ENCODE assay signal across 10 cellular contexts in the genomic region with DNA sequence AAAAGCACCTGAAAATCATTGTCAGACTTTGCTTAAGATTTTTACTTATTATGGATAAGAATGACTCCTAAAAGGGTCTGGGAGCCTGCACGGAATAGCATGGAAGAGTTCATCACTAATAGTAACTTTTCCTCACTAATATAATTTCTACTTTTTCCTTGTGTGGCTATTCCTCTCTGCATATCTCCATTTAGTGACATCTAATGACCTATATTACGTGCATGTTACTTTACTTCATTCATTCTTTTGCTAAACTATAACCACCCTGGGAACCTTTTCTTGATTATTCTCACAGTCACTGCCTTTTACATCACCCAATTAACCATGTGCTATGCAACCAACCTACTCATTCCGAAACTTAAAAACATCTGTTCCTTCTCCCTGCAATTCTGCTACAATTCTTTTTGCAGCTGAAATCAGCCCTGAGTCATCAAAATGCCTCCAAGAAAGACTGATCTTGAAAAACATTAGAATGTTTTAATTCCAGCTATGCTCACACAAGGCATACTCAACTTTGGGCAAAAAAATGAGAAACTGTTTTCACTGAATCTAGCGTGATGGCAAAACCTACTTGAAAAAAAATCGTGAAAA.
DNase-seq lines count a peak whose midpoint lies in the region; ATAC-seq and TF ChIP-seq lines count a peak whose summit lies in the region.
"Had no signal": no experiment of that assay in that cellular context is flagged by ENCODE, and none has a peak within 500 bp of the region (broad histone marks: within the 10 kb centered on the region; RNA-seq: fewer than 3 reads in every experiment).

No MANE protein-coding gene starts in this region.

- 79% methylated on average over 5 of the region's 5 CpGs for WGBS in right cardiac atrium

- no peak overlapping the region for H3K4me3 ChIP-seq in AG10803 (ENCODE audit: low read length)
- H3K4me3 ChIP-seq in BE2C (ENCODE audit: low read depth, low read length): no peak overlapping the region
- no peak overlapping the region for H3K4me3 ChIP-seq in right cardiac atrium (ENCODE audit: low read length)

- intact Hi-C loops in activated T-helper 1 cell treated with anti-CD3 and anti-CD28 coated beads, Interleukin-12 subunit alpha, Interleukin-12 subunit beta, Interleukin-2, Interleukin-4 antibody, amounts not matched to agents 30 ng/mL and 10 ng/mL and 1 ng/mL, durations not matched to agents 14 hours and 24 hours and 36 hours (cut with micrococcal nuclease): no loop called here
- intact Hi-C loops in right cardiac atrium (cut with DNase I): no loop called here

- H3K36me3 Mint-ChIP-seq in activated T-helper 17 cell treated with anti-CD3 and anti-CD28 coated beads, Interleukin-2, amount 50 U/mL, for 72 hours (ENCODE audit: low read depth): no peaks in the 10 kb centered on the region
- no peaks in the 10 kb centered on the region for H3K36me3 Mint-ChIP-seq in activated T-helper 1 cell treated with anti-CD3 and anti-CD28 coated beads, Interleukin-12 subunit alpha, Interleukin-12 subunit beta, Interleukin-2, Interleukin-4 antibody, amounts not matched to agents 30 ng/mL and 10 ng/mL and 1 ng/mL, durations not matched to agents 14 hours and 24 hours and 36 hours (ENCODE audit: low read depth)

- H3K27me3 Mint-ChIP-seq in activated T-helper 17 cell treated with anti-CD3 and anti-CD28 coated beads, Interleukin-2, amount 50 U/mL, for 72 hours: no peaks in the 10 kb centered on the region
- H3K27me3 Mint-ChIP-seq in activated T-helper 1 cell treated with anti-CD3 and anti-CD28 coated beads, Interleukin-12 subunit alpha, Interleukin-12 subunit beta, Interleukin-2, Interleukin-4 antibody, amounts not matched to agents 30 ng/mL and 10 ng/mL and 1 ng/mL, durations not matched to agents 14 hours and 24 hours and 36 hours (ENCODE audit: insufficient read depth): no peaks in the 10 kb centered on the region

- no peaks in the 10 kb centered on the region for H3K4me1 ChIP-seq in BE2C
- H3K4me1 ChIP-seq in right cardiac atrium (ENCODE audit: control insufficient read depth, insufficient read depth, low read length): no peaks in the 10 kb centered on the region

- ATAC-seq in GM19372 (IDR thresholded peaks at IDR 0.05; ENCODE audit: low read depth, unreplicated experiment) (peak; percentile 89), HG03064 (IDR thresholded peaks at IDR 0.05; ENCODE audit: low read depth, unreplicated experiment) (peak; percentile 94), right cardiac atrium (no peak)
- ATAC-seq in activated T-helper 17 cell treated with anti-CD3 and anti-CD28 coated beads, Interleukin-2, amount 50 U/mL, for 72 hours (replicated peaks): peak; percentile 62
- ATAC-seq: activated T-cell treated with anti-CD3 and anti-CD28 coated beads, Interleukin-2, amount 50 U/mL, for 4 hours had no signal

- H3K4me3 Mint-ChIP-seq in activated T-helper 17 cell treated with anti-CD3 and anti-CD28 coated beads, Interleukin-2, amount 50 U/mL, for 72 hours: no peak overlapping the region
- no peak overlapping the region for H3K4me3 Mint-ChIP-seq in activated T-helper 1 cell treated with anti-CD3 and anti-CD28 coated beads, Interleukin-12 subunit alpha, Interleukin-12 subunit beta, Interleukin-2, Interleukin-4 antibody, amounts not matched to agents 30 ng/mL and 10 ng/mL and 1 ng/mL, durations not matched to agents 14 hours and 24 hours and 36 hours
- H3K4me3 Mint-ChIP-seq: activated T-cell treated with anti-CD3 and anti-CD28 coated beads, Interleukin-2, amount 50 U/mL, for 4 hours had no signal

- H3K9me3 ChIP-seq in BE2C (no peaks in the 10 kb centered on the region), right cardiac atrium (ENCODE audit: control insufficient read depth, low read length) (no peaks in the 10 kb centered on the region)

- no peak for TF ChIP-seq CTCF in AG10803 (conservative IDR thresholded peaks at IDR 0.05; ENCODE audit: low read length)
- no peak for TF ChIP-seq CTCF in BE2C (IDR thresholded peaks at IDR 0.05; ENCODE audit: low read depth, low read length)

- DNase-seq in AG10803 (ENCODE audit: low read depth) (peak; percentile 89), amygdala (lab: John Stamatoyannopoulos, UW) (no peak), BE2C (no peak), right cardiac atrium (no peak)
- DNase-seq in activated T-helper 1 cell treated with anti-CD3 and anti-CD28 coated beads, Interleukin-12 subunit alpha, Interleukin-12 subunit beta, Interleukin-2, Interleukin-4 antibody, amounts not matched to agents 30 ng/mL and 10 ng/mL and 1 ng/mL, durations not matched to agents 14 hours and 24 hours and 36 hours (ENCODE audit: low spot score): no peak
- DNase-seq: activated T-cell treated with anti-CD3 and anti-CD28 coated beads, Interleukin-2, amount 50 U/mL, for 4 hours; NCI-H187 treated with DMSO at 0.1 percent for 48 hours had no signal

- no peak overlapping the region for H3K27ac ChIP-seq in right cardiac atrium (ENCODE audit: low read length)

- no peaks in the 10 kb centered on the region for H3K9me3 Mint-ChIP-seq in activated T-helper 17 cell treated with anti-CD3 and anti-CD28 coated beads, Interleukin-2, amount 50 U/mL, for 72 hours
- H3K9me3 Mint-ChIP-seq in activated T-helper 1 cell treated with anti-CD3 and anti-CD28 coated beads, Interleukin-12 subunit alpha, Interleukin-12 subunit beta, Interleukin-2, Interleukin-4 antibody, amounts not matched to agents 30 ng/mL and 10 ng/mL and 1 ng/mL, durations not matched to agents 14 hours and 24 hours and 36 hours: no peaks in the 10 kb centered on the region

- H3K36me3 ChIP-seq in BE2C: no peaks in the 10 kb centered on the region

- H3K4me1 Mint-ChIP-seq in activated T-helper 17 cell treated with anti-CD3 and anti-CD28 coated beads, Interleukin-2, amount 50 U/mL, for 72 hours: no peaks in the 10 kb centered on the region
- no peaks in the 10 kb centered on the region for H3K4me1 Mint-ChIP-seq in activated T-helper 1 cell treated with anti-CD3 and anti-CD28 coated beads, Interleukin-12 subunit alpha, Interleukin-12 subunit beta, Interleukin-2, Interleukin-4 antibody, amounts not matched to agents 30 ng/mL and 10 ng/mL and 1 ng/mL, durations not matched to agents 14 hours and 24 hours and 36 hours (ENCODE audit: low read depth)

- H3K27ac Mint-ChIP-seq in activated T-helper 17 cell treated with anti-CD3 and anti-CD28 coated beads, Interleukin-2, amount 50 U/mL, for 72 hours: no peak overlapping the region
- no peak overlapping the region for H3K27ac Mint-ChIP-seq in activated T-helper 1 cell treated with anti-CD3 and anti-CD28 coated beads, Interleukin-12 subunit alpha, Interleukin-12 subunit beta, Interleukin-2, Interleukin-4 antibody, amounts not matched to agents 30 ng/mL and 10 ng/mL and 1 ng/mL, durations not matched to agents 14 hours and 24 hours and 36 hours

- H3K27me3 ChIP-seq in BE2C (no peaks in the 10 kb centered on the region), right cardiac atrium (ENCODE audit: control insufficient read depth, insufficient read depth) (no peaks in the 10 kb centered on the region)

Comparison
In these comparisons a context has a peak if more than half of its experiments do, and no peak if none do; other contexts are left out.
1. ATAC-seq: peak in GM19372 (single experiment), HG03064 (single experiment) and activated T-helper 17 cell treated with anti-CD3 and anti-CD28 coated beads, Interleukin-2, amount 50 U/mL, for 72 hours (single experiment); none in right cardiac atrium (0 of 2).